ENCODE assay signal across 19 cellular contexts in genomic region chr6:107660839-107661238, GRCh38.
DNase-seq lines count a peak whose midpoint lies in the region; ATAC-seq, FAIRE-seq and TF ChIP-seq lines count a peak whose summit lies in the region.
"Had no signal": no experiment of that assay in that cellular context is flagged by ENCODE, and none has a peak within 500 bp of the region (broad histone marks: within the 10 kb centered on the region; RNA-seq: fewer than 3 reads in every experiment).

No MANE protein-coding gene starts in this region.

- H3K4me1 ChIP-seq in heart right ventricle (peaks cover 0 to 58% (median 27%) of the 10 kb centered on the region in 9 donors), left ventricle myocardium inferior (peaks cover 34% of the 10 kb centered on the region), body of pancreas (peaks cover 25% of the 10 kb centered on the region)

- peak in 5 of 8 donors; percentile 32 to 59 (median 44) for ATAC-seq in heart right ventricle
- peak; percentile 66 for ATAC-seq in body of pancreas
- no peak for ATAC-seq in GM19023 (IDR thresholded peaks at IDR 0.05; ENCODE audit: unreplicated experiment)
- ATAC-seq: CD8-positive, alpha-beta T cell; GM23338 had no signal

- WGBS in heart right ventricle, 2 donors, result 63 to 71% methylated on average over 11 of the region's 11 CpGs
- WGBS in body of pancreas, 2 donors, result 17 to 48% methylated on average over 11 of the region's 11 CpGs

- TF ChIP-seq POLR2A in body of pancreas (IDR thresholded peaks at IDR 0.05), result no peak

- no peak overlapping the region for H3K4me3 ChIP-seq in heart right ventricle
- H3K4me3 ChIP-seq in left ventricle myocardium inferior, result no peak overlapping the region
- H3K4me3 ChIP-seq in body of pancreas, result no peak overlapping the region
- no peak overlapping the region for H3K4me3 ChIP-seq in MG63
- H3K4me3 ChIP-seq: GM23338 had no signal

- H3K4me1 Mint-ChIP-seq in neural crest cell, result peaks cover 84% of the 10 kb centered on the region

- H3K27ac ChIP-seq in heart right ventricle (peak overlapping the region in 1 of 10 donors; percentile 6), left ventricle myocardium inferior (replicated peaks) (no peak overlapping the region), body of pancreas (peak overlapping the region in 3 of 4 donors; percentile 36 to 71 (median 47))
- H3K27ac ChIP-seq: RWPE1 had no signal

- TF ChIP-seq CTCF in heart right ventricle (IDR thresholded peaks at IDR 0.05) (no peak), left ventricle myocardium inferior (IDR thresholded peaks at IDR 0.05; ENCODE audit: borderline replicate concordance) (no peak), body of pancreas (IDR thresholded peaks at IDR 0.05) (no peak), neural crest cell (conservative IDR thresholded peaks at IDR 0.05) (no peak)

- no peaks in the 10 kb centered on the region for H3K9me3 Mint-ChIP-seq in neural crest cell
- H3K9me3 Mint-ChIP-seq: CD8-positive, alpha-beta T cell; GM23338 had no signal

- DNase-seq in heart right ventricle, result no peak
- no peak for DNase-seq in left ventricle myocardium inferior
- DNase-seq in body of pancreas, result peak in 2 of 4 donors; percentile 38 to 41
- no peak for DNase-seq in neural crest cell (ENCODE audit: low read depth, low spot score)
- DNase-seq in MG63, result no peak
- no peak for DNase-seq in GM19238 (ENCODE audit: insufficient read length, low spot score)
- no peak for DNase-seq in HTR-8/SVneo (ENCODE audit: insufficient read length, low spot score)
- DNase-seq: CD8-positive, alpha-beta T cell; DND-41; IMR-90; Karpas-422; NCI-H1105 treated with DMSO at 0.1 percent for 48 hours; NCI-H187 treated with DMSO at 0.1 percent for 48 hours; NCI-H345; NCI-H526 had no signal

- intact Hi-C loops in heart right ventricle (cut with DNase I), result loop anchor here in 1 of 10 donors (10.0 kb wide), 1 partner anchor 346 kb away; no protein-coding TSS in a partner anchor
- intact Hi-C loops in left ventricle myocardium inferior (cut with micrococcal nuclease), result no loop called here
- intact Hi-C loops in body of pancreas (cut with DNase I), result no loop called here

- H3K36me3 ChIP-seq in heart right ventricle (peaks cover 0 to 17% (median 0%) of the 10 kb centered on the region in 9 donors), left ventricle myocardium inferior (no peaks in the 10 kb centered on the region), body of pancreas (replicated peaks in 1 of 2; ENCODE audit: insufficient read depth in 1 of 2, low read depth in 2 of 2) (no peaks in the 10 kb centered on the region), MG63 (no peaks in the 10 kb centered on the region)

- H3K4me3 Mint-ChIP-seq in neural crest cell, result peak overlapping the region; percentile 5
- H3K4me3 Mint-ChIP-seq: CD8-positive, alpha-beta T cell; GM23338 had no signal

- H3K27me3 ChIP-seq in heart right ventricle (no peaks in the 10 kb centered on the region), left ventricle myocardium inferior (ENCODE audit: low read depth) (no peaks in the 10 kb centered on the region), body of pancreas (no peaks in the 10 kb centered on the region), MG63 (no peaks in the 10 kb centered on the region)

- no peak for FAIRE-seq in HTR-8/SVneo (lab: Jason Lieb, UNC)
- FAIRE-seq: G401.6 had no signal

- H3K36me3 Mint-ChIP-seq in neural crest cell (ENCODE audit: low read depth), result peaks cover 12% of the 10 kb centered on the region
- H3K36me3 Mint-ChIP-seq: CD8-positive, alpha-beta T cell had no signal

- H3K9me3 ChIP-seq in heart right ventricle (no peaks in the 10 kb centered on the region), left ventricle myocardium inferior (replicated peaks) (no peaks in the 10 kb centered on the region), body of pancreas (no peaks in the 10 kb centered on the region), MG63 (no peaks in the 10 kb centered on the region)

- peak overlapping the region; percentile 40 for H3K27ac Mint-ChIP-seq in neural crest cell (ENCODE audit: unreplicated experiment)
- H3K27ac Mint-ChIP-seq: CD8-positive, alpha-beta T cell; GM23338 had no signal

- H3K27me3 Mint-ChIP-seq in neural crest cell (ENCODE audit: low read depth), result no peaks in the 10 kb centered on the region
